In genomic region chr20:60990647-60991046, GRCh38 we compare ENCODE assay signal across 27 cellular contexts.
DNase-seq lines count a peak whose midpoint lies in the region; ATAC-seq, FAIRE-seq and TF ChIP-seq lines count a peak whose summit lies in the region.
"Had no signal": no experiment of that assay in that cellular context is flagged by ENCODE, and none has a peak within 500 bp of the region (broad histone marks: within the 10 kb centered on the region; RNA-seq: fewer than 3 reads in every experiment).

No MANE protein-coding gene starts in this region.

- H3K4me2 ChIP-seq in neural cell (ENCODE audit: low read length), result no peak overlapping the region
- H3K4me2 ChIP-seq: BLaER1 had no signal

- no peak overlapping the region for H3K4me3 Mint-ChIP-seq in activated CD8-positive, alpha-beta T cell treated with anti-CD3 and anti-CD28 coated beads, Interleukin-2, amount 10 ng/mL, durations not matched to agents 7 days and 5 days
- H3K4me3 Mint-ChIP-seq: CD14-positive monocyte; CD4-positive, alpha-beta memory T cell; CD4-positive, CD25-positive, alpha-beta regulatory T cell; CD8-positive, alpha-beta memory T cell had no signal

- H3K4me3 ChIP-seq in neural cell (ENCODE audit: low read length), result no peak overlapping the region
- no peak overlapping the region for H3K4me3 ChIP-seq in Peyer's patch
- H3K4me3 ChIP-seq: BLaER1, GM12878 had no signal

- H3K4me1 Mint-ChIP-seq in activated CD8-positive, alpha-beta T cell treated with anti-CD3 and anti-CD28 coated beads, Interleukin-2, amount 10 ng/mL, durations not matched to agents 7 days and 5 days (ENCODE audit: low read depth), result no peaks in the 10 kb centered on the region
- H3K4me1 Mint-ChIP-seq: CD14-positive monocyte; CD4-positive, alpha-beta memory T cell; CD4-positive, CD25-positive, alpha-beta regulatory T cell; CD8-positive, alpha-beta memory T cell had no signal

- FAIRE-seq in HTR-8/SVneo (lab: Jason Lieb, UNC), result peak; percentile 62
- FAIRE-seq: A204.1, D721Med, GM12878, GM12892, GM18507 had no signal

- peak overlapping the region; percentile 25 for H3K9ac ChIP-seq in neural cell (ENCODE audit: low read length)
- H3K9ac ChIP-seq: BLaER1 had no signal

- CTCF ChIA-PET in activated CD8-positive, alpha-beta T cell treated with anti-CD3 and anti-CD28 coated beads, Interleukin-2, amount 10 ng/mL, durations not matched to agents 7 days and 5 days (lab: Charles Lee), result no interaction called here

- POLR2A ChIA-PET in activated CD8-positive, alpha-beta T cell treated with anti-CD3 and anti-CD28 coated beads, Interleukin-2, amount 10 ng/mL, durations not matched to agents 7 days and 5 days (lab: Charles Lee), result no interaction called here

- no peaks in the 10 kb centered on the region for H3K9me3 Mint-ChIP-seq in activated CD8-positive, alpha-beta T cell treated with anti-CD3 and anti-CD28 coated beads, Interleukin-2, amount 10 ng/mL, durations not matched to agents 7 days and 5 days (ENCODE audit: insufficient read depth)

- H3K4me1 ChIP-seq in Peyer's patch, result no peaks in the 10 kb centered on the region
- H3K4me1 ChIP-seq: BE2C, Caco-2 had no signal

- TF ChIP-seq EP300 in neural cell (conservative IDR thresholded peaks at IDR 0.05; ENCODE audit: poor library complexity, severe bottlenecking), result no peak

- no peak for TF ChIP-seq POLR2A in Peyer's patch (IDR thresholded peaks at IDR 0.05)

- H3F3A ChIP-seq in neural cell (ENCODE audit: insufficient read depth, low read length, poor library complexity, severe bottlenecking), result no peaks in the 10 kb centered on the region

- no peaks in the 10 kb centered on the region for H3K36me3 Mint-ChIP-seq in activated CD8-positive, alpha-beta T cell treated with anti-CD3 and anti-CD28 coated beads, Interleukin-2, amount 10 ng/mL, durations not matched to agents 7 days and 5 days (ENCODE audit: low read depth)
- H3K36me3 Mint-ChIP-seq: CD14-positive monocyte; CD4-positive, alpha-beta memory T cell; CD4-positive, CD25-positive, alpha-beta regulatory T cell; CD8-positive, alpha-beta memory T cell had no signal

- no peaks in the 10 kb centered on the region for H3K9me3 ChIP-seq in neural cell (ENCODE audit: low read length)
- H3K9me3 ChIP-seq in Peyer's patch, result no peaks in the 10 kb centered on the region
- H3K9me3 ChIP-seq: BE2C, BLaER1, Caco-2 had no signal

- TF ChIP-seq CTCF in neural cell (IDR thresholded peaks at IDR 0.05; ENCODE audit: poor library complexity, severe bottlenecking), result no peak
- no peak for TF ChIP-seq CTCF in Peyer's patch (IDR thresholded peaks at IDR 0.05)

- H3K9me2 ChIP-seq in neural cell (ENCODE audit: insufficient read depth, low read length), result no peaks in the 10 kb centered on the region

- H3K27me3 ChIP-seq in neural cell (ENCODE audit: insufficient read depth, low read depth, low read length) (no peaks in the 10 kb centered on the region), Peyer's patch (no peaks in the 10 kb centered on the region)
- H3K27me3 ChIP-seq: BE2C, BLaER1 had no signal

- no peaks in the 10 kb centered on the region for H4K20me1 ChIP-seq in neural cell (ENCODE audit: insufficient read depth)
- H4K20me1 ChIP-seq: BLaER1 had no signal

- H3K79me2 ChIP-seq in neural cell (replicated peaks; ENCODE audit: insufficient read depth, low read length), result no peaks in the 10 kb centered on the region

- H3K36me3 ChIP-seq in neural cell (ENCODE audit: insufficient read depth, low read length) (no peaks in the 10 kb centered on the region), Peyer's patch (no peaks in the 10 kb centered on the region)
- H3K36me3 ChIP-seq: BE2C, BLaER1 had no signal

- H3K27me3 Mint-ChIP-seq in activated CD8-positive, alpha-beta T cell treated with anti-CD3 and anti-CD28 coated beads, Interleukin-2, amount 10 ng/mL, durations not matched to agents 7 days and 5 days (ENCODE audit: low read depth), result no peaks in the 10 kb centered on the region
- H3K27me3 Mint-ChIP-seq: CD4-positive, CD25-positive, alpha-beta regulatory T cell had no signal

- H3K27ac Mint-ChIP-seq in activated CD8-positive, alpha-beta T cell treated with anti-CD3 and anti-CD28 coated beads, Interleukin-2, amount 10 ng/mL, durations not matched to agents 7 days and 5 days, result no peak overlapping the region
- H3K27ac Mint-ChIP-seq: CD14-positive monocyte; CD4-positive, alpha-beta memory T cell; CD4-positive, CD25-positive, alpha-beta regulatory T cell; CD8-positive, alpha-beta memory T cell had no signal

- TF ChIP-seq RAD21 in neural cell (conservative IDR thresholded peaks at IDR 0.05), result no peak

- ATAC-seq in activated CD8-positive, alpha-beta T cell treated with anti-CD3 and anti-CD28 coated beads, Interleukin-2, amount 10 ng/mL, durations not matched to agents 7 days and 5 days, result no peak
- ATAC-seq: GM12878 had no signal

- DNase-seq in HTR-8/SVneo (ENCODE audit: insufficient read length, low spot score) (no peak), caudate nucleus (lab: John Stamatoyannopoulos, UW) (peak in 15 of 61 donors; percentile 7 to 56 (median 22)), Peyer's patch (no peak), COLO829 (ENCODE audit: low spot score) (no peak)
- no peak for DNase-seq in activated CD8-positive, alpha-beta T cell treated with anti-CD3 and anti-CD28 coated beads, Interleukin-2, amount 10 ng/mL, durations not matched to agents 7 days and 5 days
- DNase-seq: 8988T; ACHN; BE2C; C1 segment of cervical spinal cord; Caco-2; Calu3; CD4-positive, alpha-beta memory T cell; CD4-positive, CD25-positive, alpha-beta regulatory T cell; CD8-positive, alpha-beta memory T cell; DMS53; DMS79; DND-41; EL; GDM1 had no signal

- H3K27ac ChIP-seq in caudate nucleus (ENCODE audit: low read depth, low read length) (peak overlapping the region; percentile 31), neural cell (ENCODE audit: low read length) (peak overlapping the region; percentile 58), Peyer's patch (no peak overlapping the region)
- H3K27ac ChIP-seq: BLaER1 had no signal

- no peak overlapping the region for H2AFZ ChIP-seq in neural cell (ENCODE audit: low read depth, low read length)

TF ChIP-seq in neural cell, 6 proteins besides CTCF, POLR2A, EP300 and RAD21:
- TF ChIP-seq EZH2 (IDR thresholded peaks at IDR 0.05; ENCODE audit: borderline replicate concordance, insufficient read depth, low read length, poor library complexity, severe bottlenecking), result no peak
- no peak for TF ChIP-seq SMC3 (conservative IDR thresholded peaks at IDR 0.05; ENCODE audit: poor library complexity)
- TF ChIP-seq REST (IDR thresholded peaks at IDR 0.05; ENCODE audit: borderline replicate concordance), result peak; percentile 71
- no peak for TF ChIP-seq TAF1 (IDR thresholded peaks at IDR 0.05; ENCODE audit: low read depth)
- peak; percentile 43 for TF ChIP-seq POLR2AphosphoS5 (IDR thresholded peaks at IDR 0.05)
- no peak for TF ChIP-seq MXI1 (conservative IDR thresholded peaks at IDR 0.05; ENCODE audit: poor library complexity, severe bottlenecking)

Comparison
In these comparisons a context has a peak if more than half of its experiments do, and no peak if none do; other contexts are left out.
1. H3K27ac ChIP-seq: peak in caudate nucleus (single experiment) and neural cell (single experiment); none in Peyer's patch (0 of 4).